In the genomic region with DNA sequence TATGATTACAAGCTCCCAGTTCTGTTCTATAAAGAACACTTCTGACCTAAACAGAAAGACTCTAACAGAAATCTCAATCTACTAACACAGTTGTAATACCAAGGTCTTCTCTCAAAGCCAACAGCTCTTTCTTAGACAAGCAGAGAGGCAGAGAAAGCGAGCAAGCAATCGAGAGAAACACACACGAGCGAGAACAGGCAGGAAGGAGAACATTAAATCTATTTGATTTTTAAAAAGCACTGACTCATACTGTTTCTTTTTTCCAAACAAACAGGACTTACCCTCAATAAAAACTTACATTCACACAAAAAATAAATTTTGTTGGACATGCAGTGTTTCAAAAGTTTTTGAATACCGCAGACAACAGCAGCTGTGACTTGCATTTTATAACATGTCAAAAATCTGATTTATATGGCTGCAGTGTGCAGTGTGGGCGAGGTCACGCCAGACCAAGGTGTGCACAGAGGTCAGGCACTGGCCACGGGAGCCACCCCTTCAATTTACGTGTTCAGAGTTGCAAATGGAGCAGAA, we compare ENCODE assay signal across 11 cellular contexts. TPM values are rescaled to one million over a fixed set of nuclear protein-coding genes. Genes with fewer than 3 reads are reported as not detected.
DNase-seq lines count a peak whose midpoint lies in the region; ATAC-seq and TF ChIP-seq lines count a peak whose summit lies in the region.
"Had no signal": no experiment of that assay in that cellular context is flagged by ENCODE, and none has a peak within 500 bp of the region (broad histone marks: within the 10 kb centered on the region; RNA-seq: fewer than 3 reads in every experiment).

A gene with protein sequence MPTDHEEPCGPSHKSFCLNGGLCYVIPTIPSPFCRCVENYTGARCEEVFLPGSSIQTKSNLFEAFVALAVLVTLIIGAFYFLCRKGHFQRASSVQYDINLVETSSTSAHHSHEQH (minus strand): TSS at position 404 of the 531 bp plus-strand sequence. CDS start 1,194 bp downstream, outside the sequence.

- CTCF ChIA-PET in MCF 10A (lab: Yijun Ruan, JAX), result interaction anchor here (0.6 to 1.2 kb wide), 2 partner anchors 54 to 128 kb away, joined by 3 read pairs; no protein-coding TSS in a partner anchor

- H3K4me3 Mint-ChIP-seq in MCF 10A (ENCODE audit: unreplicated experiment) (peak within 1 kb of the TSS; percentile 55), immature natural killer cell (peak within 1 kb of the TSS in 3 of 5 donors; percentile 8 to 40 (median 19)), type B pancreatic cell (peak within 1 kb of the TSS; percentile 85)

- intact Hi-C loops in MCF 10A (cut with micrococcal nuclease) (no loop called here), breast epithelium (cut with DNase I; ENCODE audit: low total_unique reads) (no loop called here)

- H3K9me3 Mint-ChIP-seq in MCF 10A (ENCODE audit: unreplicated experiment) (peaks cover 11% of the 10 kb centered on the region), immature natural killer cell (peaks cover 0 to 5% (median 0%) of the 10 kb centered on the region in 6 donors), type B pancreatic cell (peaks cover 5% of the 10 kb centered on the region)

- peak; percentile 35 for DNase-seq in MCF 10A (ENCODE audit: unreplicated experiment)
- DNase-seq in breast epithelium (ENCODE audit: low spot score in 2 of 2), result no peak
- peak in 1 of 2 experiments; percentile 34 for DNase-seq in SJCRH30
- no peak for DNase-seq in immature natural killer cell
- DNase-seq in type B pancreatic cell (ENCODE audit: extremely low spot score, unreplicated experiment), result no peak
- DNase-seq in SIG-M5 treated with dmso at 0.1 percent for 504 hours (lab: John Stamatoyannopoulos, UW; ENCODE audit: unreplicated experiment), result no peak
- DNase-seq in activated CD4-positive, alpha-beta T cell treated with anti-CD3 and anti-CD28 coated beads for 4 hours, result no peak
- DNase-seq: Kasumi-1 had no signal

- H3K27ac Mint-ChIP-seq in MCF 10A (ENCODE audit: low read depth, unreplicated experiment) (peak within 1 kb of the TSS; percentile 59), immature natural killer cell (no peak within 1 kb of the TSS), type B pancreatic cell (peak within 1 kb of the TSS; percentile 86)

- H3K4me1 ChIP-seq in breast epithelium (no peaks in the 10 kb centered on the region), SJCRH30 (no peaks in the 10 kb centered on the region)
- H3K4me1 ChIP-seq: BLaER1 treated with 17β-estradiol and CSF1 and Interleukin-3, amounts not matched to agents 10 nM and 100 nM had no signal

- H3K27me3 Mint-ChIP-seq in MCF 10A (ENCODE audit: insufficient read depth, unreplicated experiment), result no peaks in the 10 kb centered on the region
- peaks cover under 1 to 17% (median 8%) of the 10 kb centered on the region in 3 donors for H3K27me3 Mint-ChIP-seq in immature natural killer cell (ENCODE audit: low read depth in 3 of 3)
- H3K27me3 Mint-ChIP-seq in type B pancreatic cell, result no peaks in the 10 kb centered on the region

- H3K27ac ChIP-seq in breast epithelium, result no peak within 1 kb of the TSS
- no peak within 1 kb of the TSS; the same call in 1 of the 2 replicates for H3K27ac ChIP-seq in SJCRH30
- H3K27ac ChIP-seq: BLaER1 treated with 17β-estradiol and CSF1 and Interleukin-3, amounts not matched to agents 10 nM and 100 nM had no signal

- H3K4me3 ChIP-seq in breast epithelium (no peak within 1 kb of the TSS), SJCRH30 (peak within 1 kb of the TSS; percentile 45)
- H3K4me3 ChIP-seq: BLaER1 treated with 17β-estradiol and CSF1 and Interleukin-3, amounts not matched to agents 10 nM and 100 nM had no signal

- no peaks in the 10 kb centered on the region for H3K36me3 Mint-ChIP-seq in MCF 10A (ENCODE audit: insufficient read depth, unreplicated experiment)
- no peaks in the 10 kb centered on the region for H3K36me3 Mint-ChIP-seq in immature natural killer cell
- H3K36me3 Mint-ChIP-seq in type B pancreatic cell, result no peaks in the 10 kb centered on the region

- H3K36me3 ChIP-seq in breast epithelium, result no peaks in the 10 kb centered on the region
- no peaks in the 10 kb centered on the region for H3K36me3 ChIP-seq in SJCRH30
- H3K36me3 ChIP-seq: BLaER1 treated with 17β-estradiol and CSF1 and Interleukin-3, amounts not matched to agents 10 nM and 100 nM had no signal

- H3K27me3 ChIP-seq in breast epithelium, result no peaks in the 10 kb centered on the region
- H3K27me3 ChIP-seq in SJCRH30, result no peaks in the 10 kb centered on the region
- H3K27me3 ChIP-seq: BLaER1 treated with 17β-estradiol and CSF1 and Interleukin-3, amounts not matched to agents 10 nM and 100 nM had no signal

- ATAC-seq in GM19455 (IDR thresholded peaks at IDR 0.05; ENCODE audit: unreplicated experiment), result no peak

- no peak for TF ChIP-seq POLR2A in breast epithelium (IDR thresholded peaks at IDR 0.05)

- H3K9me3 ChIP-seq in breast epithelium (no peaks in the 10 kb centered on the region), SJCRH30 (replicated peaks) (peaks cover 3% of the 10 kb centered on the region; the same call in 1 of the 2 replicates)

- POLR2A ChIA-PET in MCF 10A (lab: Yijun Ruan, JAX), result interaction anchor here (0.5 to 1.6 kb wide), 8 partner anchors 9 to 83 kb away, joined by 3 to 9 read pairs (median 4); no protein-coding TSS in a partner anchor

- H3K4me1 Mint-ChIP-seq in MCF 10A (ENCODE audit: insufficient read depth, unreplicated experiment) (peaks cover 7% of the 10 kb centered on the region), immature natural killer cell (peaks cover 3 to 6% of the 10 kb centered on the region in 2 donors), type B pancreatic cell (ENCODE audit: unreplicated experiment) (peaks cover 6% of the 10 kb centered on the region)

- BruUV-seq in MCF 10A (replicated peaks; lab: Mats Ljungman, UMichigan), result no TSS peak

- TF ChIP-seq CTCF in MCF 10A (IDR thresholded peaks at IDR 0.05; ENCODE audit: unreplicated experiment) (no peak), breast epithelium (IDR thresholded peaks at IDR 0.05) (no peak), type B pancreatic cell (conservative IDR thresholded peaks at IDR 0.05) (no peak)

RNA-seq across cellular contexts. Expression of the gene that starts here (rescaled TPM):
- total RNA-seq in MCF 10A (2022), result not detected in 2 replicates
- total RNA-seq in breast epithelium, result under 1 TPM in 1 of 3 donors, not detected in 2; 0.15 TPM
- total RNA-seq in SJCRH30 (2014; rRNA removed; shearing (Covaris generic)), result 1.0 and 1.4 TPM in 2 replicates
- not detected for polyA plus RNA-seq in immature natural killer cell
- 2.4 and 3.6 TPM in 2 replicates for total RNA-seq in type B pancreatic cell (ENCODE audit: low replicate concordance)
- total RNA-seq: dermis microvascular lymphatic vessel endothelial cell had no signal

Comparison
In these comparisons a context has a peak if more than half of its experiments do, and no peak if none do; other contexts are left out.
1. Peak in DNase-seq in MCF 10A; RNA of the gene not detected or under 1 TPM.
2. H3K27ac Mint-ChIP-seq: peak in MCF 10A (single experiment) and type B pancreatic cell (single experiment); none in immature natural killer cell (0 of 6).
3. H3K4me3 Mint-ChIP-seq: peak in every context shown above with its lines; median percentile 85 in type B pancreatic cell; 55 in MCF 10A; 19 in immature natural killer cell.